ENCODE assay signal across 8 cellular contexts in genomic region chr15:51970981-51971352, GRCh38. TPM values are rescaled to one million over a fixed set of nuclear protein-coding genes. Genes with fewer than 3 reads are reported as not detected.
DNase-seq lines count a peak whose midpoint lies in the region; ATAC-seq and TF ChIP-seq lines count a peak whose summit lies in the region.

No MANE protein-coding gene starts in this region.

- H3K9me3 Mint-ChIP-seq in naive B cell, result peaks cover 4 to 21% (median 13%) of the 10 kb centered on the region in 7 donors

- POLR2A ChIA-PET in AG04450 (lab: Yijun Ruan, JAX), result interaction anchor here (0.5 to 1.2 kb wide), 5 partner anchors 9 to 108 kb away, joined by 3 to 5 read pairs (median 4); no protein-coding TSS in a partner anchor

- H3K9me3 ChIP-seq in AG04450 (ENCODE audit: control insufficient read depth, insufficient read depth, low read length), result peaks cover 13% of the 10 kb centered on the region

- H3K27ac ChIP-seq in AG04450 (ENCODE audit: low read depth, low read length) (peak overlapping the region; percentile 87), cingulate gyrus (ENCODE audit: low read depth, low read length) (peak overlapping the region; percentile 89)

- H3K27me3 ChIP-seq in AG04450 (ENCODE audit: control insufficient read depth, insufficient read depth, low read length), result no peaks in the 10 kb centered on the region

- H3K4me3 ChIP-seq in AG04450 (ENCODE audit: low read depth, low read length), result peak overlapping the region; percentile 96

- no peak for DNase-seq in AG04450 (ENCODE audit: low read depth, low spot score)
- DNase-seq in HuH-7 (ENCODE audit: low spot score), result peak; percentile 28
- DNase-seq in naive B cell, result no peak
- no peak for DNase-seq in stimulated activated CD4-positive, alpha-beta T cell treated with anti-CD3 and anti-CD28 coated beads, Interleukin-12 subunit alpha, Interleukin-12 subunit beta, amount 100 ng/mL, for 4 hours
- DNase-seq in NCI-H2029 treated with DMSO at 0.1 percent for 48 hours (lab: John Stamatoyannopoulos, UW), result no peak
- DNase-seq in NCI-H2081 treated with DMSO at 0.1 percent for 48 hours (lab: John Stamatoyannopoulos, UW), result no peak

- no peak for TF ChIP-seq CTCF in AG04450 (IDR thresholded peaks at IDR 0.05; ENCODE audit: low read depth, low read length)

- peaks cover 11 to 28% of the 10 kb centered on the region in 2 donors for H3K36me3 Mint-ChIP-seq in naive B cell

- peaks cover 19 to 28% (median 23%) of the 10 kb centered on the region in 3 donors for H3K4me1 Mint-ChIP-seq in naive B cell

- peak overlapping the region; percentile 97 to 99 (median 98) for H3K27ac Mint-ChIP-seq in naive B cell

- CTCF ChIA-PET in AG04450 (lab: Charles Lee), result interaction anchor here (0.7 to 3.4 kb wide), 7 partner anchors 83 to 259 kb away, joined by 3 to 16 read pairs (median 4); no protein-coding TSS in a partner anchor

- ATAC-seq in GM19397 (IDR thresholded peaks at IDR 0.05; ENCODE audit: unreplicated experiment) (peak; percentile 4), naive B cell (ENCODE audit: low read depth in 2 of 2) (no peak)

- peak overlapping the region; percentile 94 to 100 (median 99) for H3K4me3 Mint-ChIP-seq in naive B cell

- H3K27me3 Mint-ChIP-seq in naive B cell, result no peaks in the 10 kb centered on the region

RNA-seq across cellular contexts. Expression of gene LEO1, which starts 0.6 kb away (rescaled TPM):
- polyA plus RNA-seq in AG04450 (2011; rRNA removed) (6.8 and 8.0 TPM in 2 replicates), naive B cell (ENCODE audit: low read depth in 6 of 6) (10 to 100 TPM in 5 of 6 donors, 1 to 10 TPM in 1; 8.0 to 23.9 (median 13.8) TPM)
- polyA minus RNA-seq in AG04450 (2011; rRNA and poly(A)+ RNA removed), result 3.1 and 7.0 TPM in 2 replicates

RNA-seq across cellular contexts. Expression of gene MAPK6, which starts 48.1 kb away (rescaled TPM):
- polyA plus RNA-seq in AG04450 (2011; rRNA removed), result 55.7 and 74.3 TPM in 2 replicates
- polyA minus RNA-seq in AG04450 (2011; rRNA and poly(A)+ RNA removed), result 49.4 and 66.3 TPM in 2 replicates
- polyA plus RNA-seq in naive B cell (ENCODE audit: low read depth in 6 of 6), result 10 to 100 TPM in 1 of 6 donors, 1 to 10 TPM in 5; 4.2 to 13.6 (median 7.6) TPM
